In genomic region chr18:2656237-2657042, GRCh38 we compare ENCODE assay signal across 8 cellular contexts. TPM values are rescaled to one million over a fixed set of nuclear protein-coding genes. Genes with fewer than 3 reads are reported as not detected.
DNase-seq lines count a peak whose midpoint lies in the region; ATAC-seq and TF ChIP-seq lines count a peak whose summit lies in the region.

No MANE protein-coding gene starts in this region.

- H3K27me3 ChIP-seq in adrenal gland: no peaks in the 10 kb centered on the region
- H3K27me3 ChIP-seq in right atrium auricular region: no peaks in the 10 kb centered on the region

- H3K4me1 ChIP-seq in adrenal gland (replicated peaks in 1 of 2) (peaks cover 17 to 40% of the 10 kb centered on the region in 2 donors), right atrium auricular region (peaks cover 0 to 24% of the 10 kb centered on the region in 2 donors)

- H3K27ac ChIP-seq in adrenal gland (peak overlapping the region; percentile 94 to 98 (median 96)), right atrium auricular region (peak overlapping the region; percentile 99)

- peak; percentile 48 for DNase-seq in AG08395 (ENCODE audit: low spot score)
- DNase-seq in adrenal gland: peak; percentile 55 to 73 (median 67)
- DNase-seq in right atrium auricular region (ENCODE audit: low spot score): no peak
- DNase-seq in renal cortical epithelial cell (ENCODE audit: low read depth): peak; percentile 18
- no peak for DNase-seq in cerebellar nuclear complex (lab: John Stamatoyannopoulos, UW)

- ATAC-seq in GM19023 (IDR thresholded peaks at IDR 0.05; ENCODE audit: unreplicated experiment) (peak; percentile 14), HG03354 (IDR thresholded peaks at IDR 0.05; ENCODE audit: poor library complexity, severe bottlenecking, unreplicated experiment) (peak; percentile 13), SK-N-SH treated with all-trans-retinoic acid at 6 μM for 48 hours (peak; percentile 70)

- TF ChIP-seq POLR2A in adrenal gland (IDR thresholded peaks at IDR 0.05): no peak

- TF ChIP-seq CTCF in adrenal gland (IDR thresholded peaks at IDR 0.05): no peak
- no peak for TF ChIP-seq CTCF in right atrium auricular region (IDR thresholded peaks at IDR 0.05)

- H3K4me3 ChIP-seq in adrenal gland: peak overlapping the region; percentile 67 to 99 (median 90)
- H3K4me3 ChIP-seq in right atrium auricular region: peak overlapping the region; percentile 62 to 95

- no peaks in the 10 kb centered on the region for H3K9me3 ChIP-seq in adrenal gland (replicated peaks in 1 of 3)
- no peaks in the 10 kb centered on the region for H3K9me3 ChIP-seq in right atrium auricular region

- intact Hi-C loops in adrenal gland (cut with DNase I): loop anchor here in 1 of 2 donors (10.0 kb wide), 1 partner anchor 82 kb away; the partner anchor contains the start of genes METTL4 and NDC80

- no peaks in the 10 kb centered on the region for H3K36me3 ChIP-seq in adrenal gland (replicated peaks in 1 of 2)
- H3K36me3 ChIP-seq in right atrium auricular region: no peaks in the 10 kb centered on the region

- 0 to 1% (median 0%) methylated on average over 27 to 50 of the region's 50 CpGs for WGBS in adrenal gland, 4 donors

TF ChIP-seq in SK-N-SH treated with all-trans-retinoic acid at 6 μM for 48 hours, 23 proteins besides CTCF, POLR2A, EP300 and RAD21:
- TF ChIP-seq SNAI2 (CRISPR knock-in tag; IDR thresholded peaks at IDR 0.05) (no peak), ZFP3 (CRISPR knock-in tag; IDR thresholded peaks at IDR 0.05) (no peak), CSRNP3 (CRISPR knock-in tag; IDR thresholded peaks at IDR 0.05) (no peak), ISL1 (CRISPR knock-in tag; IDR thresholded peaks at IDR 0.05) (no peak), POU6F1 (CRISPR knock-in tag; IDR thresholded peaks at IDR 0.05; ENCODE audit: borderline replicate concordance, low read depth) (no peak), TCF4 (CRISPR knock-in tag; IDR thresholded peaks at IDR 0.05; ENCODE audit: borderline replicate concordance) (no peak), PPARA (CRISPR knock-in tag; IDR thresholded peaks at IDR 0.05; ENCODE audit: borderline replicate concordance) (no peak), TSHZ2 (CRISPR knock-in tag; IDR thresholded peaks at IDR 0.05) (no peak), GLIS3 (CRISPR knock-in tag; IDR thresholded peaks at IDR 0.05) (no peak), CSDC2 (CRISPR knock-in tag; IDR thresholded peaks at IDR 0.05) (no peak), PATZ1 (CRISPR knock-in tag; IDR thresholded peaks at IDR 0.05; ENCODE audit: borderline replicate concordance) (no peak), BACH2 (CRISPR knock-in tag; IDR thresholded peaks at IDR 0.05; ENCODE audit: borderline replicate concordance) (no peak), ZNF8 (CRISPR knock-in tag; IDR thresholded peaks at IDR 0.05) (no peak), ZNF70 (CRISPR knock-in tag; IDR thresholded peaks at IDR 0.05) (no peak), OSR1 (CRISPR knock-in tag; IDR thresholded peaks at IDR 0.05) (no peak), ZFP30 (CRISPR knock-in tag; IDR thresholded peaks at IDR 0.05) (no peak)

RNA-seq across cellular contexts. Expression of gene SMCHD1, which starts 0.9 kb away (rescaled TPM):
- total RNA-seq in adrenal gland: 10 to 100 TPM; 13.3 to 43.6 (median 25.1) TPM
- polyA plus RNA-seq in adrenal gland: 10 to 100 TPM in 1 of 3 donors, 1 to 10 TPM in 2; 5.3 to 19.0 (median 7.2) TPM
- total RNA-seq in right atrium auricular region: 10 to 100 TPM; 27.8 to 34.0 TPM
- total RNA-seq in renal cortical epithelial cell: 43.1 and 52.7 TPM in 2 replicates

Comparison
In these comparisons a context has a peak if more than half of its experiments do, and no peak if none do; other contexts are left out.
1. DNase-seq: peak in AG08395 (single experiment), adrenal gland (7 of 7) and renal cortical epithelial cell (single experiment); none in right atrium auricular region (single experiment) and cerebellar nuclear complex (0 of 2).
2. ATAC-seq: peak in every context shown above with its lines; median percentile 70 in SK-N-SH treated with all-trans-retinoic acid at 6 μM for 48 hours; 14 in GM19023; 13 in HG03354.